In the genomic region with DNA sequence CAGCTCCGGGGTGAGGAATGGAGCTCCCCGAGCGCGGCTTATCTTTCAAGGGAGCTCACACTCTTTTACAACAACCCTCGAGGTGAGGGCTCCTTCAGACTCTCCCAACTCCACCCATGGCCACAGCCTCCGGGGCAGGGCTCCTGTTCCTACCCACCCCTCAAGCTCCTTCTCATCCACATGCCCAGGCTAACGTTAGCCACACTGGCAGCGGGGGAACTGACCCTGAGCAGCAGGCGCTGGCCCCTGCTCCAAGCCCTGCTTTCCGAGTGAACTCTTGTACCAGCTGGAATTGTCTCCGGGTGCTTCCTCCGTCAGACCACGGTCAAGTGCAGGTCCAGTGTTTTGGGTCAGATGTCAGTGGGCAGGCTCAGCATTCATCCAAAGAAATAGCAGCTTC, we compare ENCODE assay signal across 22 cellular contexts.
"Had no signal": no experiment of that assay in that cellular context is flagged by ENCODE, and none has a peak within 500 bp of the region (broad histone marks: within the 10 kb centered on the region; RNA-seq: fewer than 3 reads in every experiment).

No MANE protein-coding gene starts in this region.

- H3K4me1 ChIP-seq: SJSA1 had no signal

- FAIRE-seq: HTR-8/SVneo, RCC 7860 had no signal

- H3K27ac ChIP-seq: HL-60, SJSA1, SK-N-MC had no signal

- H3K27me3 ChIP-seq: MG63 had no signal

- H3K4me3 ChIP-seq: MG63, SJSA1, SK-N-MC had no signal

- H3K36me3 ChIP-seq: MG63, SJSA1 had no signal

- DNase-seq: Karpas-422, KG1, MG63, NCI-H1092, NCI-H1105 treated with DMSO at 0.1 percent for 48 hours, NCI-H1417 treated with DMSO at 0.1 percent for 48 hours, NCI-H1694 treated with DMSO at 0.1 percent for 48 hours, NCI-H1930, NCI-H2081, NCI-H2107, NCI-H2227 treated with DMSO at 0.1 percent for 48 hours, NCI-H524, NCI-H526 treated with DMSO at 0.1 percent for 48 hours, NCI-H748 treated with DMSO at 0.1 percent for 48 hours, Right ventricle myocardium superior, RPMI8226, SIG-M5 had no signal
